Comparison of ENCODE assay signal across 33 cellular contexts in genomic region chr12:51792417-51792816, GRCh38.
"Had no signal": no experiment of that assay in that cellular context is flagged by ENCODE, and none has a peak within 500 bp of the region (broad histone marks: within the 10 kb centered on the region; RNA-seq: fewer than 3 reads in every experiment).

No MANE protein-coding gene starts in this region.

- H3K36me3 Mint-ChIP-seq: activated naive CD4-positive, alpha-beta T cell treated with anti-CD3 and anti-CD28 coated beads, Interleukin-2, amount 50 U/mL, for 24 hours; activated naive CD8-positive, alpha-beta T cell treated with anti-CD3 and anti-CD28 coated beads for 36 hours had no signal

- DNase-seq: activated B cell treated with CpG ODN at 0.5 μM for 24 hours; activated CD4-positive, alpha-beta T cell treated with anti-CD3 and anti-CD28 coated beads for 48 hours; activated CD4-positive, alpha-beta T cell treated with anti-CD3 and anti-CD28 coated beads, Interleukin-2, amount 50 U/mL, for 1 hour; activated CD4-positive, alpha-beta T cell treated with anti-CD3 and anti-CD28 coated beads, Interleukin-2, amount 50 U/mL, for 48 hours; activated CD8-positive, alpha-beta memory T cell treated with anti-CD3 and anti-CD28 coated beads for 24 hours; activated CD8-positive, alpha-beta T cell treated with anti-CD3 and anti-CD28 coated beads for 36 hours; activated effector memory CD4-positive, alpha-beta T cell treated with Interleukin-2 at 50 U/mL for 16 hours; activated gamma-delta T cell treated with Interleukin-2 at 50 U/mL for 16 hours; activated naive CD4-positive, alpha-beta T cell treated with Interleukin-2 at 50 U/mL for 16 hours; activated naive CD8-positive, alpha-beta T cell treated with anti-CD3 and anti-CD28 coated beads for 36 hours; activated naive CD8-positive, alpha-beta T cell treated with anti-CD3 and anti-CD28 coated beads, Interleukin-2, amount 50 U/mL, for 24 hours; activated T-cell treated with anti-CD3 and anti-CD28 coated beads, Interleukin-2, amount 50 U/mL, for 4 hours; adrenal gland; amygdala; aorta; body of pancreas; caudate nucleus; cortex of kidney; dermis blood vessel endothelial cell; effector CD4-positive, alpha-beta T cell; effector memory CD8-positive, alpha-beta T cell; esophagus squamous epithelium; foreskin melanocyte; heart right ventricle; T1000; WERI-Rb-1 had no signal

- H3K4me1 ChIP-seq: adrenal gland, body of pancreas, esophagus squamous epithelium, gastroesophageal sphincter, heart right ventricle had no signal

- H3K9me3 ChIP-seq: adrenal gland, body of pancreas, esophagus squamous epithelium, gastroesophageal sphincter, heart right ventricle had no signal

- H3K27ac ChIP-seq: adrenal gland, body of pancreas, epithelial cell of prostate, esophagus squamous epithelium, gastroesophageal sphincter, heart right ventricle, hepatocyte, WERI-Rb-1 had no signal

- H3K4me1 Mint-ChIP-seq: activated B cell treated with CpG ODN at 0.5 μM for 24 hours; activated naive CD4-positive, alpha-beta T cell treated with anti-CD3 and anti-CD28 coated beads, Interleukin-2, amount 50 U/mL, for 24 hours; activated naive CD8-positive, alpha-beta T cell treated with anti-CD3 and anti-CD28 coated beads for 36 hours; activated naive CD8-positive, alpha-beta T cell treated with anti-CD3 and anti-CD28 coated beads, Interleukin-2, amount 50 U/mL, for 24 hours; activated T-helper 17 cell treated with anti-CD3 and anti-CD28 coated beads, Interleukin-2, amount 50 U/mL, for 72 hours had no signal

- ATAC-seq: activated CD4-positive, CD25-positive, alpha-beta regulatory T cell treated with anti-CD3 and anti-CD28 coated beads, Interleukin-2, amount 50 U/mL, for 24 hours; activated CD8-positive, alpha-beta T cell treated with anti-CD3 and anti-CD28 coated beads for 36 hours; activated naive CD8-positive, alpha-beta T cell treated with anti-CD3 and anti-CD28 coated beads, Interleukin-2, amount 50 U/mL, for 24 hours; activated T-cell treated with anti-CD3 and anti-CD28 coated beads, Interleukin-2, amount 50 U/mL, for 4 hours; activated T-helper 17 cell treated with anti-CD3 and anti-CD28 coated beads, Interleukin-2, amount 50 U/mL, for 72 hours; body of pancreas; effector memory CD8-positive, alpha-beta T cell; gastroesophageal sphincter; heart right ventricle had no signal

- H3K9me3 Mint-ChIP-seq: activated B cell treated with CpG ODN at 0.5 μM for 24 hours; activated CD8-positive, alpha-beta T cell treated with anti-CD3 and anti-CD28 coated beads for 36 hours; activated naive CD4-positive, alpha-beta T cell treated with anti-CD3 and anti-CD28 coated beads, Interleukin-2, amount 50 U/mL, for 24 hours; activated naive CD8-positive, alpha-beta T cell treated with anti-CD3 and anti-CD28 coated beads for 36 hours; activated naive CD8-positive, alpha-beta T cell treated with anti-CD3 and anti-CD28 coated beads, Interleukin-2, amount 50 U/mL, for 24 hours; activated T-cell treated with anti-CD3 and anti-CD28 coated beads, Interleukin-2, amount 50 U/mL, for 4 hours; activated T-helper 17 cell treated with anti-CD3 and anti-CD28 coated beads, Interleukin-2, amount 50 U/mL, for 72 hours; effector memory CD8-positive, alpha-beta T cell; T-helper 2 cell treated with Interferon-gamma antibody and Interleukin-4, amounts not matched to agents 5 μg/mL and 100 μg/mL, for 36 hours had no signal

- H3K4me3 Mint-ChIP-seq: activated B cell treated with CpG ODN at 0.5 μM for 24 hours; activated CD8-positive, alpha-beta T cell treated with anti-CD3 and anti-CD28 coated beads for 36 hours; activated naive CD4-positive, alpha-beta T cell treated with anti-CD3 and anti-CD28 coated beads, Interleukin-2, amount 50 U/mL, for 24 hours; activated naive CD8-positive, alpha-beta T cell treated with anti-CD3 and anti-CD28 coated beads for 36 hours; activated naive CD8-positive, alpha-beta T cell treated with anti-CD3 and anti-CD28 coated beads, Interleukin-2, amount 50 U/mL, for 24 hours; activated T-cell treated with anti-CD3 and anti-CD28 coated beads, Interleukin-2, amount 50 U/mL, for 4 hours; activated T-helper 17 cell treated with anti-CD3 and anti-CD28 coated beads, Interleukin-2, amount 50 U/mL, for 72 hours; effector memory CD8-positive, alpha-beta T cell; T-helper 2 cell treated with Interferon-gamma antibody and Interleukin-4, amounts not matched to agents 5 μg/mL and 100 μg/mL, for 36 hours had no signal

- H3K4me3 ChIP-seq: adrenal gland, body of pancreas, esophagus squamous epithelium, gastroesophageal sphincter, heart right ventricle, hepatocyte had no signal

- H3K27me3 Mint-ChIP-seq: activated CD8-positive, alpha-beta T cell treated with anti-CD3 and anti-CD28 coated beads for 36 hours; activated naive CD8-positive, alpha-beta T cell treated with anti-CD3 and anti-CD28 coated beads for 36 hours; activated naive CD8-positive, alpha-beta T cell treated with anti-CD3 and anti-CD28 coated beads, Interleukin-2, amount 50 U/mL, for 24 hours; effector memory CD8-positive, alpha-beta T cell had no signal

- H3K27ac Mint-ChIP-seq: activated B cell treated with CpG ODN at 0.5 μM for 24 hours; activated CD8-positive, alpha-beta T cell treated with anti-CD3 and anti-CD28 coated beads for 36 hours; activated naive CD4-positive, alpha-beta T cell treated with anti-CD3 and anti-CD28 coated beads, Interleukin-2, amount 50 U/mL, for 24 hours; activated naive CD8-positive, alpha-beta T cell treated with anti-CD3 and anti-CD28 coated beads for 36 hours; activated naive CD8-positive, alpha-beta T cell treated with anti-CD3 and anti-CD28 coated beads, Interleukin-2, amount 50 U/mL, for 24 hours; activated T-helper 17 cell treated with anti-CD3 and anti-CD28 coated beads, Interleukin-2, amount 50 U/mL, for 72 hours; T-helper 2 cell treated with Interferon-gamma antibody and Interleukin-4, amounts not matched to agents 5 μg/mL and 100 μg/mL, for 36 hours had no signal

- H3K27me3 ChIP-seq: adrenal gland, body of pancreas, esophagus squamous epithelium, gastroesophageal sphincter, heart right ventricle, hepatocyte had no signal

- H3K36me3 ChIP-seq: adrenal gland, esophagus squamous epithelium, gastroesophageal sphincter, heart right ventricle had no signal
